26 cellular contexts compared by ENCODE assay signal in the genomic region with DNA sequence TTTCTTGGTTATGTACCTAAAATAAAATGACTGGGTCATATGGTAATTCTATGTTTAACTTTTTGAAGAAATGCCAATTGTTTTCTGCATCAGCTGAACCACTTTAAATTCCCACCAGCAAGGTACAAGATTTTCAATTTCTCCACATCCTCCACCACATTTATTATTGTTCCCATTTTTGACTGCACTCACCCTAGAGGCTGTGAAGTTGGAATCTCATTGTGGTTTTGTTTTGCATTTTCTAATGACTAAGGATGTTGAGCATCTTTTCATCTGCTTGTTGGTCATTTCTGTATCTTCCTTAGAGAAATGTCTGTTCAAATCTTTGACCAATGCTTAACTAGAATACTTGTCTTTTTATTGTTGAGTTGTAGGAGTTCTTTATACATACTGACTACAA.
"Had no signal": no experiment of that assay in that cellular context is flagged by ENCODE, and none has a peak within 500 bp of the region (broad histone marks: within the 10 kb centered on the region; RNA-seq: fewer than 3 reads in every experiment).

No MANE protein-coding gene starts in this region.

- H3K36me3 ChIP-seq: brain microvascular endothelial cell, esophagus muscularis mucosa, gastroesophageal sphincter had no signal

- H3K9me3 ChIP-seq: esophagus muscularis mucosa, gastroesophageal sphincter had no signal

- DNase-seq: activated CD4-positive, alpha-beta memory T cell treated with anti-CD3 and anti-CD28 coated beads for 36 hours; activated CD4-positive, alpha-beta T cell treated with anti-CD3 and anti-CD28 coated beads for 36 hours; activated CD4-positive, alpha-beta T cell treated with anti-CD3 and anti-CD28 coated beads, Interleukin-2, amount 10 ng/mL, durations not matched to agents 24 days and 14 days; activated CD4-positive, CD25-positive, alpha-beta regulatory T cell; activated CD4-positive, CD25-positive, alpha-beta regulatory T cell treated with anti-CD3 and anti-CD28 coated beads, Interleukin-2, amount 50 U/mL, for 72 hours; activated CD8-positive, alpha-beta memory T cell treated with anti-CD3 and anti-CD28 coated beads, Interleukin-2, amount 10 ng/mL, durations not matched to agents 7 days and 5 days; activated CD8-positive, alpha-beta memory T cell treated with anti-CD3 and anti-CD28 coated beads, Interleukin-2, amount 50 U/mL, for 4 hours; activated CD8-positive, alpha-beta T cell treated with anti-CD3 and anti-CD28 coated beads, Interleukin-2, amount 10 ng/mL, durations not matched to agents 7 days and 5 days; activated gamma-delta T cell; activated naive CD4-positive, alpha-beta T cell; activated naive CD4-positive, alpha-beta T cell treated with anti-CD3 and anti-CD28 coated beads, Interleukin-2, amount 50 U/mL, for 16 hours; activated T-cell treated with anti-CD3 and anti-CD28 coated beads, Interleukin-2, amount 50 U/mL, for 1 hour; activated T-cell treated with anti-CD3 and anti-CD28 coated beads, Interleukin-2, amount 50 U/mL, for 48 hours; amniotic stem cell; anterior cingulate cortex; brain microvascular endothelial cell; cortex of kidney; dermis blood vessel endothelial cell; effector CD4-positive, alpha-beta T cell; effector memory CD8-positive, alpha-beta T cell; erythroblast; foreskin melanocyte; head of caudate nucleus; T-helper 2 cell had no signal

- ATAC-seq: activated CD4-positive, alpha-beta T cell treated with anti-CD3 and anti-CD28 coated beads for 36 hours; activated CD8-positive, alpha-beta memory T cell treated with anti-CD3 and anti-CD28 coated beads, Interleukin-2, amount 10 ng/mL, durations not matched to agents 7 days and 5 days; activated CD8-positive, alpha-beta T cell treated with anti-CD3 and anti-CD28 coated beads, Interleukin-2, amount 10 ng/mL, durations not matched to agents 7 days and 5 days; effector memory CD8-positive, alpha-beta T cell; gastroesophageal sphincter had no signal

- H3K27ac ChIP-seq: brain microvascular endothelial cell, esophagus muscularis mucosa, gastroesophageal sphincter had no signal

- H3K4me3 ChIP-seq: esophagus muscularis mucosa, gastroesophageal sphincter had no signal

- H3K27me3 ChIP-seq: brain microvascular endothelial cell, esophagus muscularis mucosa, gastroesophageal sphincter had no signal

- H3K4me1 ChIP-seq: esophagus muscularis mucosa, gastroesophageal sphincter had no signal
